In genomic region chr2:240567872-240568677, GRCh38 we compare ENCODE assay signal across 8 cellular contexts. TPM values are rescaled to one million over a fixed set of nuclear protein-coding genes. Genes with fewer than 3 reads are reported as not detected.
A peak's percentile ranks its signal among the peaks of the same experiment; 100 is the strongest.
DNase-seq lines count a peak whose midpoint lies in the region; ATAC-seq and TF ChIP-seq lines count a peak whose summit lies in the region.

TSS of gene RNPEPL1 (plus strand) at chr2:240568484. CDS start at chr2:240568587, 103 bp downstream.

- no peak within 1 kb of the TSS for H3K18ac ChIP-seq in IMR-90 (ENCODE audit: low read depth, low read length)

- WGBS in IMR-90 (ENCODE audit: extremely low coverage in 2 of 2, insufficient read length in 1 of 2), 2 experiments, result 0% methylated on average over 14 of the region's 106 CpGs; no CpG with 5 or more reads in 1 of the 2 experiments

- peak within 1 kb of the TSS; percentile 48 for H2BK5ac ChIP-seq in IMR-90 (ENCODE audit: low read depth, low read length, poor library complexity, severe bottlenecking)

- no peak for TF ChIP-seq RAD21 in IMR-90 (IDR thresholded peaks at IDR 0.05; ENCODE audit: low read length)

- H3K27me3 ChIP-seq in IMR-90 (ENCODE audit: control insufficient read depth, insufficient read depth, low read length) (no peaks in the 10 kb centered on the region), skeletal muscle satellite cell (ENCODE audit: control insufficient read depth, insufficient read depth, low read length) (no peaks in the 10 kb centered on the region)

- CTCF ChIA-PET in IMR-90 (lab: Yijun Ruan, JAX), result no interaction called here

- peak within 1 kb of the TSS; percentile 47; the same call in 1 of the 2 replicates for H4K91ac ChIP-seq in IMR-90 (ENCODE audit: insufficient read depth, low read depth, low read length)

- H2BK20ac ChIP-seq in IMR-90 (ENCODE audit: low read depth, low read length), result no peak within 1 kb of the TSS

- in situ Hi-C loops in IMR-90 (cut with MboI; ENCODE audit: low sequenced_read_pairs), result no loop called here

- H3K14ac ChIP-seq in IMR-90 (replicated peaks; ENCODE audit: low read depth, low read length), result peak within 1 kb of the TSS; percentile 79

- H2AK9ac ChIP-seq in IMR-90 (replicated peaks; ENCODE audit: low read depth, low read length, poor library complexity), result peak within 1 kb of the TSS; percentile 97

- H3K27ac ChIP-seq in C4-2B (peak within 1 kb of the TSS; percentile 94), IMR-90 (ENCODE audit: insufficient read depth, low read length) (peak within 1 kb of the TSS; percentile 46; the same call in 1 of the 2 replicates)

- peak within 1 kb of the TSS; percentile 77 for H3K9ac ChIP-seq in IMR-90 (ENCODE audit: low read depth, low read length)
- peak within 1 kb of the TSS; percentile 78 for H3K9ac ChIP-seq in skeletal muscle satellite cell (ENCODE audit: low read depth, low read length)

- H3K9me1 ChIP-seq in IMR-90 (ENCODE audit: insufficient read depth, low read length), result peaks cover 35% of the 10 kb centered on the region

- dilution Hi-C loops in IMR-90 (cut with HindIII; ENCODE audit: low sequenced_read_pairs, unreplicated experiment), result no loop called here

- DNase-seq in IMR-90 (no peak), T-helper 22 cell (ENCODE audit: low read depth) (peak; percentile 47), cardiac fibroblast (ENCODE audit: low read depth in 2 of 2) (peak; percentile 25 to 34), iPS-NIHi7 (ENCODE audit: extremely low spot score) (peak; percentile 55), NCI-H1048 (lab: John Stamatoyannopoulos, UW) (no peak)

- intact Hi-C loops in IMR-90 (cut with micrococcal nuclease), result loop anchor here (2.0 to 10.0 kb wide), 3 partner anchors 265 to 427 kb away; partner anchors contain the start of gene SNED1

- TF ChIP-seq POLR2A in IMR-90 (IDR thresholded peaks at IDR 0.05; ENCODE audit: low read depth, low read length), result no peak

- peak within 1 kb of the TSS; percentile 72 for H3K4ac ChIP-seq in IMR-90 (ENCODE audit: low read depth, low read length)

- peak within 1 kb of the TSS; percentile 58 for H3K4me3 ChIP-seq in IMR-90 (ENCODE audit: insufficient read depth, low read depth, low read length)
- H3K4me3 ChIP-seq in cardiac fibroblast (replicated peaks in 1 of 2; ENCODE audit: low read depth in 2 of 2, low read length in 2 of 2), result peak within 1 kb of the TSS; percentile 67
- peak within 1 kb of the TSS; percentile 90 for H3K4me3 ChIP-seq in skeletal muscle satellite cell (ENCODE audit: low read length)

- H3K9me3 ChIP-seq in IMR-90 (ENCODE audit: control insufficient read depth, insufficient read depth, low read length) (no peaks in the 10 kb centered on the region), skeletal muscle satellite cell (replicated peaks; ENCODE audit: low read length) (no peaks in the 10 kb centered on the region)

- H4K8ac ChIP-seq in IMR-90 (ENCODE audit: low read depth in 2 of 2, low read length in 2 of 2), result peak within 1 kb of the TSS; percentile 10 to 68; a peak in 2 of 4 replicates

- H3K36me3 ChIP-seq in IMR-90 (ENCODE audit: control insufficient read depth, insufficient read depth, low read length) (no peaks in the 10 kb centered on the region), skeletal muscle satellite cell (ENCODE audit: insufficient read depth, low read length) (no peaks in the 10 kb centered on the region)

- H3K4me2 ChIP-seq in IMR-90 (ENCODE audit: low read depth, low read length), result peak within 1 kb of the TSS; percentile 99
- peak within 1 kb of the TSS; percentile 100 for H3K4me2 ChIP-seq in skeletal muscle satellite cell (ENCODE audit: low read length)

- peaks cover 13% of the 10 kb centered on the region for H4K20me1 ChIP-seq in IMR-90 (ENCODE audit: insufficient read depth, low read length)

- peak within 1 kb of the TSS; percentile 94 for H2AFZ ChIP-seq in IMR-90 (replicated peaks; ENCODE audit: low read length, poor library complexity)

- POLR2A ChIA-PET in IMR-90 (lab: Charles Lee; ENCODE audit: unreplicated experiment), result no interaction called here

- peak within 1 kb of the TSS; percentile 45; the same call in 1 of the 2 replicates for H4K5ac ChIP-seq in IMR-90 (ENCODE audit: low read depth, low read length)

- BruUV-seq in IMR-90 (replicated peaks; lab: Mats Ljungman, UMichigan), result no TSS peak

- H3K4me1 ChIP-seq in IMR-90 (ENCODE audit: control insufficient read depth, insufficient read depth, low read length), result peaks cover 36% of the 10 kb centered on the region
- peaks cover 39% of the 10 kb centered on the region for H3K4me1 ChIP-seq in skeletal muscle satellite cell (ENCODE audit: control insufficient read depth, insufficient read depth, low read length)

- peak within 1 kb of the TSS; percentile 92 for H3K23ac ChIP-seq in IMR-90 (ENCODE audit: low read depth, low read length)

- H2BK15ac ChIP-seq in IMR-90 (ENCODE audit: low read depth, low read length), result no peak within 1 kb of the TSS; the same call in 2 of the 3 replicates

- H3K79me1 ChIP-seq in IMR-90 (ENCODE audit: low read depth in 1 of 2, low read length in 2 of 2), result peaks cover 10 to 71% of the 10 kb centered on the region in 2 experiments; a peak in 3 of 4 replicates

- peak within 1 kb of the TSS; percentile 38; the same call in 1 of the 2 replicates for H2BK120ac ChIP-seq in IMR-90 (ENCODE audit: low read depth, low read length)

- ATAC-seq in GM19328 (IDR thresholded peaks at IDR 0.05; ENCODE audit: unreplicated experiment) (peak; percentile 37), IMR-90 (ENCODE audit: low read depth) (peak; percentile 71)

- TF ChIP-seq CTCF in C4-2B (conservative IDR thresholded peaks at IDR 0.05), result no peak; the same call in 1 of the 2 replicates
- 0 out of 2 replicates have a peak, but pooled peaks have one; percentile 8 for TF ChIP-seq CTCF in IMR-90 (conservative IDR thresholded peaks at IDR 0.05; ENCODE audit: low read depth, low read length)
- no peak for TF ChIP-seq CTCF in cardiac fibroblast (IDR thresholded peaks at IDR 0.05; ENCODE audit: low read depth, low read length)

- H3K56ac ChIP-seq in IMR-90 (ENCODE audit: extremely low read depth, insufficient read depth, low read length), result peak within 1 kb of the TSS; percentile 21; the same call in 1 of the 2 replicates

- peak within 1 kb of the TSS; percentile 94 for H2AK5ac ChIP-seq in IMR-90 (ENCODE audit: low read depth, low read length)

TF ChIP-seq in IMR-90, 13 proteins besides CTCF, POLR2A, EP300 and RAD21:
- peak; percentile 31; the same call in 1 of the 2 replicates for TF ChIP-seq MAZ (IDR thresholded peaks at IDR 0.05; ENCODE audit: borderline replicate concordance, low read depth, low read length)
- TF ChIP-seq BHLHE40 (IDR thresholded peaks at IDR 0.05; ENCODE audit: low read depth, low read length), result no peak
TF ChIP-seq in IMR-90: peak in this region for 1.

RNA-seq across cellular contexts. Expression of gene RNPEPL1, which starts in this region (rescaled TPM):
- 3.8 and 3.9 TPM in 2 replicates for total RNA-seq in IMR-90 (2012; rRNA removed)
- 15.9 and 18.7 TPM in 2 replicates for polyA plus RNA-seq in IMR-90 (2012; rRNA removed)
- 10.5 and 25.6 TPM in 2 replicates for polyA plus RNA-seq in IMR-90 (2012; cell fraction: cytosol; rRNA removed)
- 31.4 and 92.4 TPM in 2 replicates for polyA plus RNA-seq in IMR-90 (2012; cell fraction: nucleus; rRNA removed; ENCODE audit: low replicate concordance)
- 9.6 and 12.5 TPM in 2 replicates for total RNA-seq in skeletal muscle satellite cell (2012; rRNA removed)

Comparison
In these comparisons a context has a peak if more than half of its experiments do, and no peak if none do; other contexts are left out.
1. DNase-seq: peak in T-helper 22 cell (single experiment), cardiac fibroblast (2 of 2) and iPS-NIHi7 (single experiment); none in IMR-90 (single experiment) and NCI-H1048 (single experiment).
2. Peak in every context shown above with its lines, with median percentiles within 50 percentile points of each other: H3K4me3 ChIP-seq.